Comparison of ENCODE assay signal across 9 cellular contexts in genomic region chr3:71579301-71579933, GRCh38. TPM values are rescaled to one million over a fixed set of nuclear protein-coding genes. Genes with fewer than 3 reads are reported as not detected.
A peak's percentile ranks its signal among the peaks of the same experiment; 100 is the strongest.
DNase-seq lines count a peak whose midpoint lies in the region; ATAC-seq and TF ChIP-seq lines count a peak whose summit lies in the region.
"Had no signal": no experiment of that assay in that cellular context is flagged by ENCODE, and none has a peak within 500 bp of the region (broad histone marks: within the 10 kb centered on the region; RNA-seq: fewer than 3 reads in every experiment).

No MANE protein-coding gene starts in this region.

- peak; percentile 9; the same call in 1 of the 2 replicates for TF ChIP-seq POLR2A in Raji (IDR thresholded peaks at IDR 0.05; ENCODE audit: insufficient read depth, low read depth, low read length)
- TF ChIP-seq POLR2A in esophagus muscularis mucosa (IDR thresholded peaks at IDR 0.05; ENCODE audit: low read depth): no peak

- WGBS in esophagus muscularis mucosa: 31% methylated on average over 7 of the region's 7 CpGs

- TF ChIP-seq EP300 in esophagus muscularis mucosa (IDR thresholded peaks at IDR 0.05): no peak

- H3K36me3 ChIP-seq in HEK293 (ENCODE audit: control insufficient read depth in 2 of 2, insufficient read depth in 1 of 2, low read length in 2 of 2) (peaks cover 0 to 10% of the 10 kb centered on the region in 2 experiments; a peak in 1 of 3 replicates), esophagus muscularis mucosa (peaks cover 0 to 7% (median 0%) of the 10 kb centered on the region in 4 donors), rectal smooth muscle tissue (ENCODE audit: control insufficient read depth, insufficient read depth, low read length) (no peaks in the 10 kb centered on the region)

- H3K4me3 ChIP-seq in HEK293 (ENCODE audit: low read depth, low read length) (peak overlapping the region; percentile 17), esophagus muscularis mucosa (peak overlapping the region; percentile 86 to 98 (median 90)), rectal smooth muscle tissue (ENCODE audit: low read length) (peak overlapping the region; percentile 62)

- no peak overlapping the region; the same call in 1 of the 2 replicates for H3K27ac ChIP-seq in HEK293 (ENCODE audit: extremely low read depth, low read depth, low read length)
- peak overlapping the region; percentile 96 to 100 (median 98) for H3K27ac ChIP-seq in esophagus muscularis mucosa (replicated peaks in 1 of 4)
- peak overlapping the region; percentile 98 for H3K27ac ChIP-seq in rectal smooth muscle tissue (ENCODE audit: low read depth, low read length)

- intact Hi-C loops in esophagus muscularis mucosa (cut with DNase I): loop anchor here (5.0 kb wide), 1 partner anchor 37 kb away; no protein-coding TSS in a partner anchor

- no peak for ATAC-seq in GM18907 (IDR thresholded peaks at IDR 0.05; ENCODE audit: unreplicated experiment)
- no peak for ATAC-seq in HG03521 (IDR thresholded peaks at IDR 0.05; ENCODE audit: unreplicated experiment)

- H3K4me1 ChIP-seq in HEK293 (ENCODE audit: control insufficient read depth, insufficient read depth, low read length) (peaks cover 15% of the 10 kb centered on the region), esophagus muscularis mucosa (peaks cover 11 to 54% (median 48%) of the 10 kb centered on the region in 4 donors), rectal smooth muscle tissue (ENCODE audit: control insufficient read depth, insufficient read depth, low read length) (peaks cover 9% of the 10 kb centered on the region)

- H3K9me3 ChIP-seq in HEK293 (ENCODE audit: control insufficient read depth, insufficient read depth, low read depth, low read length) (no peaks in the 10 kb centered on the region), esophagus muscularis mucosa (no peaks in the 10 kb centered on the region)

- H3K27me3 ChIP-seq in esophagus muscularis mucosa: no peaks in the 10 kb centered on the region
- no peaks in the 10 kb centered on the region for H3K27me3 ChIP-seq in rectal smooth muscle tissue (ENCODE audit: control insufficient read depth, insufficient read depth, low read length)

- no peak for TF ChIP-seq CTCF in HEK293 (tag by site-specific recombination; IDR thresholded peaks at IDR 0.05)
- TF ChIP-seq CTCF in esophagus muscularis mucosa (IDR thresholded peaks at IDR 0.05): no peak

- POLR2A ChIA-PET in HEK293 (lab: Yijun Ruan, JAX): interaction anchor here (0.6 to 1.0 kb wide), 2 partner anchors 47 to 145 kb away, joined by 3 to 4 read pairs; no protein-coding TSS in a partner anchor

- CTCF ChIA-PET in HEK293 (lab: Yijun Ruan, JAX): interaction anchor here (1.0 kb wide), 1 partner anchor 68 kb away, joined by 3 read pairs; no protein-coding TSS in a partner anchor

- DNase-seq in esophagus muscularis mucosa (ENCODE audit: extremely low spot score) (no peak), NCI-H2171 (lab: John Stamatoyannopoulos, UW) (no peak), SHP77 (lab: John Stamatoyannopoulos, UW) (no peak)
- DNase-seq: activated gamma-delta T cell treated with Interleukin-2 at 50 U/mL for 16 hours had no signal

- no peak overlapping the region for H3K9ac ChIP-seq in rectal smooth muscle tissue (ENCODE audit: low read length)

TF ChIP-seq in HEK293, 187 proteins besides CTCF, POLR2A, EP300 and RAD21:
- TF ChIP-seq ZNF211 (tag by site-specific recombination; IDR thresholded peaks at IDR 0.05; ENCODE audit: low read depth) (no peak), EGR2 (tag by site-specific recombination; IDR thresholded peaks at IDR 0.05; ENCODE audit: low read depth) (no peak), ZNF248 (tag by site-specific recombination; IDR thresholded peaks at IDR 0.05) (no peak), ZNF280D (tag by site-specific recombination; IDR thresholded peaks at IDR 0.05) (no peak), ZNF707 (tag by site-specific recombination; IDR thresholded peaks at IDR 0.05) (no peak), ZNF623 (tag by site-specific recombination; IDR thresholded peaks at IDR 0.05) (no peak), ZNF701 (tag by site-specific recombination; IDR thresholded peaks at IDR 0.05) (no peak), GLIS2 (tag by site-specific recombination; IDR thresholded peaks at IDR 0.05) (no peak), PRDM4 (tag by site-specific recombination; IDR thresholded peaks at IDR 0.05) (no peak), ZNF660 (tag by site-specific recombination; IDR thresholded peaks at IDR 0.05) (no peak)

RNA-seq across cellular contexts. Expression of gene FOXP1, which starts 4.1 kb away (rescaled TPM):
- 100 to 1,000 TPM; 181 to 225 (median 205) TPM for total RNA-seq in esophagus muscularis mucosa

Comparison
In these comparisons a context has a peak if more than half of its experiments do, and no peak if none do; other contexts are left out.
1. H3K4me3 ChIP-seq: peak in every context shown above with its lines; median percentile 90 in esophagus muscularis mucosa; 62 in rectal smooth muscle tissue; 17 in HEK293.